In the genomic region with DNA sequence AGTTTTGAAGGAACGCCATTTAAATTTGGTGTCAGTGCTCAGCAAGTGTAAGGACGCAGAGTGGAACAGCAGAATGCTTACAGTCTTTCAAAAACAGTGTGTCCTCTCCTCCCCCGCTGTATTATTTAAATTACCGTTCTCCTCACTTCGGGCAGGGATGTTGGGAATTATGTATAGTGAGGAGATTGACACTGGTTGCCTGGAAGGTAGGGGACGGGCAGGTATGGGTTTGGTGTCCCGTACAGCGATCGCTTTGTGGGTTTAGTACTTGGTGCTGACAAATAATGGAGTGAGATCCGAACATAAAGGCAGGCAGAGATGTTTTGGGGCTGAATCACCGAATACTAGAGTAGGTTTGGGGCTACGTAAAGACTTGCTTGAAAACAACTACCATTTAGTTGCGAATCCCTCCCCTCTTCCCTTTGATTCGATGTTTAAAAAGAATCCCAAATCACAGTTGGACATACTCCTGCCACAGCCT, we compare ENCODE assay signal across 1 cellular context.
TF ChIP-seq lines count a peak whose summit lies in the region.

No MANE protein-coding gene starts in this region.

TF ChIP-seq in HepG2, 621 proteins besides CTCF, POLR2A, EP300 and RAD21 (continued from another document):
- TF ChIP-seq TRAFD1 (CRISPR knock-in tag; IDR thresholded peaks at IDR 0.05; ENCODE audit: borderline replicate concordance) (no peak), TSC22D2 (CRISPR knock-in tag; IDR thresholded peaks at IDR 0.05; ENCODE audit: borderline replicate concordance) (no peak), ZMYM2 (CRISPR knock-in tag; IDR thresholded peaks at IDR 0.05) (no peak), STAG1 (CRISPR knock-in tag; IDR thresholded peaks at IDR 0.05) (no peak), PHF8 (CRISPR knock-in tag; IDR thresholded peaks at IDR 0.05) (no peak), TAF1 (CRISPR knock-in tag; IDR thresholded peaks at IDR 0.05) (no peak), ZNF253 (CRISPR knock-in tag; IDR thresholded peaks at IDR 0.05; ENCODE audit: borderline replicate concordance) (no peak), ZNF546 (CRISPR knock-in tag; conservative IDR thresholded peaks at IDR 0.05) (no peak), GPN1 (CRISPR knock-in tag; IDR thresholded peaks at IDR 0.05; ENCODE audit: borderline replicate concordance) (no peak), TCF12 (IDR thresholded peaks at IDR 0.05) (no peak), TCF12 (CRISPR knock-in tag; IDR thresholded peaks at IDR 0.05) (no peak), ZMAT3 (CRISPR knock-in tag; conservative IDR thresholded peaks at IDR 0.05) (no peak)
